In genomic region chr22:26848244-26848920, GRCh38 we compare ENCODE assay signal across 22 cellular contexts.
A peak's percentile ranks its signal among the peaks of the same experiment; 100 is the strongest.
DNase-seq lines count a peak whose midpoint lies in the region; ATAC-seq, FAIRE-seq and TF ChIP-seq lines count a peak whose summit lies in the region.
"Had no signal": no experiment of that assay in that cellular context is flagged by ENCODE, and none has a peak within 500 bp of the region (broad histone marks: within the 10 kb centered on the region; RNA-seq: fewer than 3 reads in every experiment).

No MANE protein-coding gene starts in this region.

- H3K27me3 ChIP-seq in testis, result no peaks in the 10 kb centered on the region
- H3K27me3 ChIP-seq in osteoblast (ENCODE audit: insufficient read depth, low read length), result no peaks in the 10 kb centered on the region
- H3K27me3 ChIP-seq: tibial artery had no signal

- H3K4me2 ChIP-seq in osteoblast (ENCODE audit: insufficient read depth, low read length), result no peak overlapping the region

- no peaks in the 10 kb centered on the region for H3K9me3 Mint-ChIP-seq in activated CD8-positive, alpha-beta memory T cell treated with anti-CD3 and anti-CD28 coated beads, Interleukin-2, amount 10 ng/mL, durations not matched to agents 7 days and 5 days (ENCODE audit: low read depth)
- H3K9me3 Mint-ChIP-seq: brain; CD4-positive, alpha-beta T cell; memory B cell had no signal

- H3K4me3 ChIP-seq in cardiac fibroblast (replicated peaks in 1 of 2; ENCODE audit: low read depth in 2 of 2, low read length in 2 of 2), result no peak overlapping the region
- no peak overlapping the region for H3K4me3 ChIP-seq in testis
- H3K4me3 ChIP-seq in osteoblast (ENCODE audit: insufficient read depth, low read length), result no peak overlapping the region
- H3K4me3 ChIP-seq: HAP-1, skin epidermis, tibial artery had no signal

- no peak overlapping the region for H3K27ac Mint-ChIP-seq in activated CD8-positive, alpha-beta memory T cell treated with anti-CD3 and anti-CD28 coated beads, Interleukin-2, amount 10 ng/mL, durations not matched to agents 7 days and 5 days
- H3K27ac Mint-ChIP-seq: CD4-positive, alpha-beta T cell; memory B cell had no signal

- no peak overlapping the region for H3K4me3 Mint-ChIP-seq in activated CD8-positive, alpha-beta memory T cell treated with anti-CD3 and anti-CD28 coated beads, Interleukin-2, amount 10 ng/mL, durations not matched to agents 7 days and 5 days
- H3K4me3 Mint-ChIP-seq: brain; CD4-positive, alpha-beta T cell; memory B cell had no signal

- no peaks in the 10 kb centered on the region for H4K20me1 ChIP-seq in osteoblast (ENCODE audit: insufficient read depth, low read length)

- no peak for TF ChIP-seq CTCF in cardiac fibroblast (IDR thresholded peaks at IDR 0.05; ENCODE audit: low read depth, low read length)
- no peak for TF ChIP-seq CTCF in testis (IDR thresholded peaks at IDR 0.05)
- TF ChIP-seq CTCF in osteoblast (IDR thresholded peaks at IDR 0.05; ENCODE audit: extremely low read depth, low read depth, low read length), result no peak

- H3K36me3 ChIP-seq in testis (ENCODE audit: low read depth, missing control alignments) (no peaks in the 10 kb centered on the region), osteoblast (ENCODE audit: insufficient read depth, low read length) (no peaks in the 10 kb centered on the region)
- H3K36me3 ChIP-seq: HAP-1, tibial artery had no signal

- 77 to 79% methylated on average over 9 of the region's 9 CpGs for WGBS in testis, 2 donors

- intact Hi-C loops in testis (cut with DNase I; ENCODE audit: low total_unique reads), result no loop called here

- peak; percentile 23 for DNase-seq in activated CD8-positive, alpha-beta memory T cell treated with anti-CD3 and anti-CD28 coated beads, Interleukin-2, amount 10 ng/mL, durations not matched to agents 7 days and 5 days
- DNase-seq in activated CD8-positive, alpha-beta memory T cell treated with anti-CD3 and anti-CD28 coated beads, Interleukin-2, amount 50 U/mL, for 4 hours, result no peak
- DNase-seq in cardiac fibroblast (ENCODE audit: low read depth in 2 of 2), result peak; percentile 68 to 73
- DNase-seq in iris pigment epithelial cell (ENCODE audit: low read depth), result peak; percentile 10
- DNase-seq in urothelium cell line (ENCODE audit: low spot score), result peak; percentile 95
- no peak for DNase-seq in testis
- no peak for DNase-seq in osteoblast (ENCODE audit: insufficient read length, low spot score, missing footprints)
- DNase-seq: 8988T; CD4-positive, alpha-beta T cell; effector CD4-positive, alpha-beta T cell; GF-D8; NCI-H2029 treated with DMSO at 0.1 percent for 48 hours; NCI-H526 treated with DMSO at 0.1 percent for 48 hours; SW 1271 had no signal

- H3K4me1 Mint-ChIP-seq in activated CD8-positive, alpha-beta memory T cell treated with anti-CD3 and anti-CD28 coated beads, Interleukin-2, amount 10 ng/mL, durations not matched to agents 7 days and 5 days, result peaks cover 19% of the 10 kb centered on the region

- no peaks in the 10 kb centered on the region for H3K79me2 ChIP-seq in osteoblast (ENCODE audit: insufficient read depth, low read length)

- peak; percentile 98 for FAIRE-seq in urothelium cell line (lab: Jason Lieb, UNC)

- H3K36me3 Mint-ChIP-seq in activated CD8-positive, alpha-beta memory T cell treated with anti-CD3 and anti-CD28 coated beads, Interleukin-2, amount 10 ng/mL, durations not matched to agents 7 days and 5 days, result no peaks in the 10 kb centered on the region
- H3K36me3 Mint-ChIP-seq: brain had no signal

- H3K9me3 ChIP-seq in testis, result no peaks in the 10 kb centered on the region
- no peaks in the 10 kb centered on the region for H3K9me3 ChIP-seq in osteoblast (ENCODE audit: low read depth, low read length)
- H3K9me3 ChIP-seq: HAP-1, tibial artery had no signal

- H3K27me3 Mint-ChIP-seq in activated CD8-positive, alpha-beta memory T cell treated with anti-CD3 and anti-CD28 coated beads, Interleukin-2, amount 10 ng/mL, durations not matched to agents 7 days and 5 days, result no peaks in the 10 kb centered on the region
- H3K27me3 Mint-ChIP-seq: CD4-positive, alpha-beta T cell; memory B cell had no signal

- no peak overlapping the region for H2AFZ ChIP-seq in osteoblast (ENCODE audit: low read length)

- no peak for TF ChIP-seq POLR2A in testis (IDR thresholded peaks at IDR 0.05)

- ATAC-seq in activated CD8-positive, alpha-beta memory T cell treated with anti-CD3 and anti-CD28 coated beads, Interleukin-2, amount 10 ng/mL, durations not matched to agents 7 days and 5 days, result no peak
- ATAC-seq in HG03108 (IDR thresholded peaks at IDR 0.05; ENCODE audit: unreplicated experiment), result no peak
- ATAC-seq: Panc1 had no signal

- H3K4me1 ChIP-seq in testis (no peaks in the 10 kb centered on the region), osteoblast (ENCODE audit: insufficient read depth, low read length) (peaks cover 4% of the 10 kb centered on the region)
- H3K4me1 ChIP-seq: HAP-1 had no signal

- CTCF ChIA-PET in activated CD8-positive, alpha-beta memory T cell treated with anti-CD3 and anti-CD28 coated beads, Interleukin-2, amount 10 ng/mL, durations not matched to agents 7 days and 5 days (lab: Charles Lee), result interaction anchor here (1.0 kb wide), 1 partner anchor 12 kb away, joined by 3 read pairs; no protein-coding TSS in a partner anchor

- no peak overlapping the region for H3K27ac ChIP-seq in testis
- no peak overlapping the region for H3K27ac ChIP-seq in osteoblast (ENCODE audit: low read depth, low read length)
- H3K27ac ChIP-seq: skin epidermis, tibial artery, VCaP had no signal

Comparison
In these comparisons a context has a peak if more than half of its experiments do, and no peak if none do; other contexts are left out.
1. DNase-seq: peak in activated CD8-positive, alpha-beta memory T cell treated with anti-CD3 and anti-CD28 coated beads, Interleukin-2, amount 10 ng/mL, durations not matched to agents 7 days and 5 days (single experiment), cardiac fibroblast (2 of 2), iris pigment epithelial cell (single experiment) and urothelium cell line (single experiment); none in activated CD8-positive, alpha-beta memory T cell treated with anti-CD3 and anti-CD28 coated beads, Interleukin-2, amount 50 U/mL, for 4 hours (single experiment), testis (single experiment) and osteoblast (single experiment).